15 cellular contexts compared by ENCODE assay signal in genomic region chr22:41240377-41241132, GRCh38. TPM values are rescaled to one million over a fixed set of nuclear protein-coding genes. Genes with fewer than 3 reads are reported as not detected.
DNase-seq lines count a peak whose midpoint lies in the region; ATAC-seq, FAIRE-seq and TF ChIP-seq lines count a peak whose summit lies in the region.
"Had no signal": no experiment of that assay in that cellular context is flagged by ENCODE, and none has a peak within 500 bp of the region (broad histone marks: within the 10 kb centered on the region; RNA-seq: fewer than 3 reads in every experiment).

TSS of gene CHADL (minus strand) at chr22:41240931. CDS start at chr22:41240881, 50 bp downstream.

- H3K9ac ChIP-seq in HepG2 (ENCODE audit: insufficient read depth, low read depth, low read length) = peak within 1 kb of the TSS; percentile 68

- H3K9me3 ChIP-seq in HepG2 (ENCODE audit: low read length) = no peaks in the 10 kb centered on the region
- no peaks in the 10 kb centered on the region for H3K9me3 ChIP-seq in right lobe of liver
- H3K9me3 ChIP-seq: HAP-1, SJSA1 had no signal

- no peak for TF ChIP-seq RAD21 in HepG2 (CRISPR knock-in tag; IDR thresholded peaks at IDR 0.05)

- peaks cover 13% of the 10 kb centered on the region for H3K36me3 Mint-ChIP-seq in dendritic cell treated with granulocyte-macrophage colony-stimulating factor and Interleukin-4, amounts not matched to agents 40 ng/mL and 50 ng/mL, for 4 days (ENCODE audit: low read depth)
- H3K36me3 Mint-ChIP-seq in activated naive CD4-positive, alpha-beta T cell treated with anti-CD3 and anti-CD28 coated beads, Interleukin-2, amount 50 U/mL, for 72 hours = no peaks in the 10 kb centered on the region

- CTCF ChIA-PET in HepG2 (lab: Yijun Ruan, JAX; ENCODE audit: low intra/inter-chr PET ratio, low total read pairs) = no interaction called here

- peak; percentile 16; the same call in 1 of the 2 replicates for TF ChIP-seq CTCF in HepG2 (CRISPR knock-in tag; IDR thresholded peaks at IDR 0.05)
- TF ChIP-seq CTCF in right lobe of liver (IDR thresholded peaks at IDR 0.05) = no peak

- TSS peak; percentile 41 for BruUV-seq in HepG2 (replicated peaks; lab: Mats Ljungman, UMichigan)

- ATAC-seq in HepG2 = peak; percentile 84
- ATAC-seq in right lobe of liver = no peak
- ATAC-seq in left lobe of liver = no peak
- no peak for ATAC-seq in activated naive CD4-positive, alpha-beta T cell treated with anti-CD3 and anti-CD28 coated beads, Interleukin-2, amount 50 U/mL, for 72 hours
- ATAC-seq: activated naive CD8-positive, alpha-beta T cell treated with anti-CD3 and anti-CD28 coated beads, Interleukin-2, amount 50 U/mL, for 24 hours had no signal

- POLR2A ChIA-PET in HepG2 (lab: Yijun Ruan, JAX) = interaction anchor here (1.0 to 1.5 kb wide), 2 partner anchors 45 to 141 kb away, joined by 3 to 5 read pairs; partner anchors contain the start of genes RANGAP1 and TEF

- peaks cover 18% of the 10 kb centered on the region for H3K4me1 Mint-ChIP-seq in dendritic cell treated with granulocyte-macrophage colony-stimulating factor and Interleukin-4, amounts not matched to agents 40 ng/mL and 50 ng/mL, for 4 days (ENCODE audit: low read depth)

- 6% methylated on average over 14 of the region's 24 CpGs for WGBS in HepG2 (ENCODE audit: low lambda C conversion rate)
- 40% methylated on average over 4 of the region's 24 CpGs for WGBS in right lobe of liver (ENCODE audit: insufficient coverage, low coverage, low lambda C conversion rate, missing lambda C conversion rate)

- no peak for FAIRE-seq in HepG2 (lab: Jason Lieb, UNC)
- FAIRE-seq: endothelial cell of umbilical vein had no signal

- H2AFZ ChIP-seq in HepG2 (ENCODE audit: low read length) = no peak within 1 kb of the TSS

- H3K79me2 ChIP-seq in HepG2 (ENCODE audit: insufficient read depth, low read length) = no peaks in the 10 kb centered on the region

- TF ChIP-seq POLR2A in HepG2 (IDR thresholded peaks at IDR 0.05; ENCODE audit: insufficient read depth in 1 of 2, low read depth in 2 of 2, low read length in 2 of 2) (no peak), right lobe of liver (IDR thresholded peaks at IDR 0.05) (no peak)

- TF ChIP-seq EP300 in HepG2 (IDR thresholded peaks at IDR 0.05; ENCODE audit: low read depth in 2 of 2, low read length in 2 of 2) (no peak), HepG2 (CRISPR knock-in tag; IDR thresholded peaks at IDR 0.05; ENCODE audit: borderline replicate concordance) (no peak)

- peak within 1 kb of the TSS; percentile 24 for H3K27ac ChIP-seq in HepG2 (ENCODE audit: extremely low read length, insufficient read depth, low read length)
- no peak within 1 kb of the TSS for H3K27ac ChIP-seq in right lobe of liver
- H3K27ac ChIP-seq: C4-2B, SJSA1 had no signal

- H3K27me3 Mint-ChIP-seq in dendritic cell treated with granulocyte-macrophage colony-stimulating factor and Interleukin-4, amounts not matched to agents 40 ng/mL and 50 ng/mL, for 4 days = peaks cover 13% of the 10 kb centered on the region

- in situ Hi-C loops in HepG2 (cut with HindIII; ENCODE audit: extremely low pct_ligation_motif_present, low pct_unique_long_range_greater_than_20kb) = no loop called here

- peak within 1 kb of the TSS; percentile 56 to 74 (median 57) for H3K4me3 ChIP-seq in HepG2 (replicated peaks in 1 of 3; ENCODE audit: insufficient read depth in 1 of 3, low read depth in 2 of 3, low read length in 3 of 3)
- no peak within 1 kb of the TSS for H3K4me3 ChIP-seq in right lobe of liver
- H3K4me3 ChIP-seq: HAP-1, SJSA1 had no signal

- DNase-seq in HepG2 (ENCODE audit: low spot score) (peak; percentile 58), right lobe of liver (no peak), myocyte (ENCODE audit: low read depth) (peak; percentile 53), NOMO-1 treated with dmso at 0.1 percent for 144 hours (lab: John Stamatoyannopoulos, UW; ENCODE audit: unreplicated experiment) (no peak), SHP77 treated with DMSO at 0.1 percent for 48 hours (lab: John Stamatoyannopoulos, UW) (no peak), left lobe of liver (ENCODE audit: low spot score) (no peak)
- DNase-seq in activated naive CD4-positive, alpha-beta T cell treated with anti-CD3 and anti-CD28 coated beads, Interleukin-2, amount 50 U/mL, for 72 hours (ENCODE audit: low spot score in 2 of 2) = no peak
- DNase-seq: activated naive CD8-positive, alpha-beta T cell treated with anti-CD3 and anti-CD28 coated beads, Interleukin-2, amount 50 U/mL, for 24 hours; NCI-H2029 treated with DMSO at 0.1 percent for 48 hours; stimulated activated CD4-positive, alpha-beta T cell treated with anti-CD3 and anti-CD28 coated beads, Interleukin-4, amount 100 ng/mL, for 24 hours had no signal

- H3K27me3 ChIP-seq in HepG2 (ENCODE audit: control insufficient read depth in 1 of 2, insufficient read depth in 2 of 2, low read length in 2 of 2) = no peaks in the 10 kb centered on the region
- H3K27me3 ChIP-seq in right lobe of liver = no peaks in the 10 kb centered on the region
- H3K27me3 ChIP-seq: SJSA1 had no signal

- peaks cover 21% of the 10 kb centered on the region for H3K4me1 ChIP-seq in HepG2 (ENCODE audit: insufficient read depth, low read length)
- H3K4me1 ChIP-seq in right lobe of liver = peaks cover 0 to 13% (median 2%) of the 10 kb centered on the region in 4 donors

- peak within 1 kb of the TSS; percentile 90 for H3K4me2 ChIP-seq in HepG2 (ENCODE audit: low read depth, low read length)

- no peak within 1 kb of the TSS for H3K4me3 Mint-ChIP-seq in dendritic cell treated with granulocyte-macrophage colony-stimulating factor and Interleukin-4, amounts not matched to agents 40 ng/mL and 50 ng/mL, for 4 days
- H3K4me3 Mint-ChIP-seq: activated naive CD8-positive, alpha-beta T cell treated with anti-CD3 and anti-CD28 coated beads, Interleukin-2, amount 50 U/mL, for 24 hours had no signal

- H3K9me3 Mint-ChIP-seq in dendritic cell treated with granulocyte-macrophage colony-stimulating factor and Interleukin-4, amounts not matched to agents 40 ng/mL and 50 ng/mL, for 4 days = no peaks in the 10 kb centered on the region
- no peaks in the 10 kb centered on the region for H3K9me3 Mint-ChIP-seq in activated naive CD4-positive, alpha-beta T cell treated with anti-CD3 and anti-CD28 coated beads, Interleukin-2, amount 50 U/mL, for 72 hours
- H3K9me3 Mint-ChIP-seq: activated naive CD8-positive, alpha-beta T cell treated with anti-CD3 and anti-CD28 coated beads, Interleukin-2, amount 50 U/mL, for 24 hours had no signal

- H4K20me1 ChIP-seq in HepG2 (ENCODE audit: insufficient read depth, low read length) = no peaks in the 10 kb centered on the region

- peak within 1 kb of the TSS; percentile 4 for H3K27ac Mint-ChIP-seq in dendritic cell treated with granulocyte-macrophage colony-stimulating factor and Interleukin-4, amounts not matched to agents 40 ng/mL and 50 ng/mL, for 4 days
- no peak within 1 kb of the TSS for H3K27ac Mint-ChIP-seq in activated naive CD4-positive, alpha-beta T cell treated with anti-CD3 and anti-CD28 coated beads, Interleukin-2, amount 50 U/mL, for 72 hours
- H3K27ac Mint-ChIP-seq: activated naive CD8-positive, alpha-beta T cell treated with anti-CD3 and anti-CD28 coated beads, Interleukin-2, amount 50 U/mL, for 24 hours had no signal

- no peaks in the 10 kb centered on the region; a peak in 1 of 5 replicates for H3K36me3 ChIP-seq in HepG2 (replicated peaks in 1 of 2; ENCODE audit: control insufficient read depth in 1 of 2, insufficient read depth in 2 of 2, low read length in 2 of 2)
- no peaks in the 10 kb centered on the region for H3K36me3 ChIP-seq in right lobe of liver

- intact Hi-C loops in HepG2 (cut with micrococcal nuclease; ENCODE audit: unreplicated experiment) = no loop called here
- intact Hi-C loops in right lobe of liver (cut with DNase I) = loop anchor here in 1 of 2 donors (10.0 kb wide), 1 partner anchor 316 kb away; no protein-coding TSS in a partner anchor
- intact Hi-C loops in dendritic cell treated with granulocyte-macrophage colony-stimulating factor and Interleukin-4, amounts not matched to agents 40 ng/mL and 50 ng/mL, for 4 days (cut with micrococcal nuclease) = no loop called here

RNA-seq across cellular contexts. Expression of gene CHADL, which starts in this region (rescaled TPM):
- total RNA-seq in HepG2 (2016; rRNA removed; fragmentation: Illumina TruSeq; extraction: Trizol) = 2.9 and 8.1 TPM in 2 replicates
- 0.88 and 1.3 TPM in 2 replicates for total RNA-seq in HepG2 (2016; cell fraction: cytosol; rRNA removed; fragmentation: Illumina TruSeq; extraction: Trizol; ENCODE audit: low read depth)
- 2.9 and 8.3 TPM in 2 replicates for total RNA-seq in HepG2 (2016; cell fraction: insoluble cytoplasmic fraction; rRNA removed; fragmentation: Illumina TruSeq; extraction: Trizol)
- 1.6 and 1.8 TPM in 2 replicates for total RNA-seq in HepG2 (2016; cell fraction: membrane; rRNA removed; fragmentation: Illumina TruSeq; extraction: Trizol)
- 6.1 TPM in 2 replicates for total RNA-seq in HepG2 (2016; cell fraction: nucleus; rRNA removed; fragmentation: Illumina TruSeq; extraction: Trizol)
- 2.8 and 6.1 TPM in 2 replicates for polyA plus RNA-seq in HepG2 (2011; rRNA removed)
- 2.6 and 5.3 TPM in 2 replicates for polyA plus RNA-seq in HepG2 (2011; cell fraction: cytosol; rRNA removed)
- 7.4 and 7.5 TPM in 2 replicates for polyA plus RNA-seq in HepG2 (2011; cell fraction: nucleus; rRNA removed)
- polyA plus RNA-seq in HepG2 (2012) = 1.9 and 2.5 TPM in 2 replicates
- 0.71 and 1.1 TPM in 2 replicates for polyA plus RNA-seq in HepG2 (2016; cell fraction: cytosol; fragmentation: Illumina TruSeq; extraction: Trizol; ENCODE audit: low read depth)
- 2.5 and 3.1 TPM in 2 replicates for polyA plus RNA-seq in HepG2 (2016; cell fraction: insoluble cytoplasmic fraction; fragmentation: Illumina TruSeq; extraction: Trizol; ENCODE audit: low read depth)
- 0.88 and 1.5 TPM in 2 replicates for polyA plus RNA-seq in HepG2 (2016; cell fraction: membrane; fragmentation: Illumina TruSeq; extraction: Trizol; ENCODE audit: low read depth)
- polyA plus RNA-seq in HepG2 (2016; cell fraction: nucleus; fragmentation: Illumina TruSeq; extraction: Trizol; ENCODE audit: insufficient read depth, low read depth) = 9.0 and 10.9 TPM in 2 replicates
- 0.07 and 3.2 TPM in 2 replicates for polyA minus RNA-seq in HepG2 (2011; rRNA and poly(A)+ RNA removed; ENCODE audit: low replicate concordance)
- 2.1 and 2.4 TPM in 2 replicates for polyA minus RNA-seq in HepG2 (2011; cell fraction: cytosol; rRNA and poly(A)+ RNA removed)
- 2.6 and 3.9 TPM in 2 replicates for polyA minus RNA-seq in HepG2 (2011; cell fraction: nucleus; rRNA and poly(A)+ RNA removed)
- total RNA-seq in right lobe of liver = 1 to 10 TPM in 3 of 6 experiments, under 1 TPM in 3; 0.75 to 1.5 (median 1.1) TPM
- total RNA-seq in myocyte = 4.0 and 11.8 TPM in 2 replicates
- polyA plus RNA-seq in myocyte (2012) = 1.3 TPM
- total RNA-seq in left lobe of liver = 2.5 TPM
- under 1 TPM; 0.20 to 0.29 TPM for total RNA-seq in activated naive CD4-positive, alpha-beta T cell treated with anti-CD3 and anti-CD28 coated beads, Interleukin-2, amount 50 U/mL, for 72 hours

Comparison
In these comparisons a context has a peak if more than half of its experiments do, and no peak if none do; other contexts are left out.
1. DNase-seq: peak in HepG2 (single experiment) and myocyte (single experiment); none in right lobe of liver (0 of 3), NOMO-1 treated with dmso at 0.1 percent for 144 hours (single experiment), SHP77 treated with DMSO at 0.1 percent for 48 hours (single experiment), left lobe of liver (single experiment) and activated naive CD4-positive, alpha-beta T cell treated with anti-CD3 and anti-CD28 coated beads, Interleukin-2, amount 50 U/mL, for 72 hours (0 of 2).
2. H3K4me3 ChIP-seq: peak in HepG2 (3 of 3); none in right lobe of liver (0 of 3).